17 cellular contexts compared by ENCODE assay signal in the genomic region with DNA sequence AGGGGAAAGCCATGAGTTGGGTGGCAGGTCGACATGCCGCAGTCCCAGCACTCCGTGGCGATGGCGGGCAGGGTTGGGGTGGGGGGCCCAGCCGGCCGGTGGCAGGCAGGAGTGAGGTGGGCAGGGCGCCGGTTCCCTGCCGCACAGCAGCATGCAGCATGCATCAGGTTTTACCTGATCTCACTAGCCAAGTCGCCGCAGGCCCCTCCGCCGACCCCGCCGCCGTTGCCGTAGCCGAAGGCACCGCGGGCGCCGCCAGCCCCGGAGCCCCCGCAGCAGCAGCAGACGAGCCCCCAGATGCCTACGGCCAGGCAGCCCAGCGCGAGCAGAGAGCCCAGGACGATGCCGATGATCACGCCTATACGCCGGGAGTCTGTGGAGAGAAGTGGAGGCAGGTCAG. TPM values are rescaled to one million over a fixed set of nuclear protein-coding genes. Genes with fewer than 3 reads are reported as not detected.
DNase-seq lines count a peak whose midpoint lies in the region; ATAC-seq, FAIRE-seq and TF ChIP-seq lines count a peak whose summit lies in the region.
"Had no signal": no experiment of that assay in that cellular context is flagged by ENCODE, and none has a peak within 500 bp of the region (broad histone marks: within the 10 kb centered on the region; RNA-seq: fewer than 3 reads in every experiment).

No MANE protein-coding gene starts in this region.

- no peak overlapping the region for H3K27ac Mint-ChIP-seq in activated naive CD4-positive, alpha-beta T cell treated with anti-CD3 and anti-CD28 coated beads, Interleukin-2, amount 10 ng/mL, durations not matched to agents 7 days and 5 days
- H3K27ac Mint-ChIP-seq in T-cell (no peak overlapping the region), immature natural killer cell (peak overlapping the region in 4 of 6 donors; percentile 75 to 84 (median 79))
- H3K27ac Mint-ChIP-seq: activated T-cell treated with anti-CD3 and anti-CD28 coated beads, Interleukin-2, amount 50 U/mL, for 72 hours had no signal

- H3K36me3 ChIP-seq in thyroid gland (no peaks in the 10 kb centered on the region), HepG2 (replicated peaks in 1 of 2; ENCODE audit: control insufficient read depth in 1 of 2, insufficient read depth in 2 of 2, low read length in 2 of 2) (no peaks in the 10 kb centered on the region)
- H3K36me3 ChIP-seq: left lung, neutrophil, spleen had no signal

- no peaks in the 10 kb centered on the region for H3K27me3 ChIP-seq in thyroid gland
- H3K27me3 ChIP-seq in HepG2 (ENCODE audit: control insufficient read depth in 1 of 2, insufficient read depth in 2 of 2, low read length in 2 of 2): peaks cover 4 to 31% of the 10 kb centered on the region in 2 experiments; a peak in 4 of 5 replicates
- H3K27me3 ChIP-seq: hepatocyte, left lung had no signal

- TF ChIP-seq EP300 in HepG2 (IDR thresholded peaks at IDR 0.05; ENCODE audit: low read depth in 2 of 2, low read length in 2 of 2) (no peak), HepG2 (CRISPR knock-in tag; IDR thresholded peaks at IDR 0.05; ENCODE audit: borderline replicate concordance) (no peak)

- peak overlapping the region in 2 of 3 donors; percentile 93 to 98 for H3K27ac ChIP-seq in thyroid gland
- H3K27ac ChIP-seq in HepG2 (ENCODE audit: extremely low read length, insufficient read depth, low read length): no peak overlapping the region
- H3K27ac ChIP-seq: neutrophil had no signal

- H3K4me3 ChIP-seq in thyroid gland (replicated peaks in 1 of 3) (peak overlapping the region in 1 of 3 donors; percentile 48), HepG2 (replicated peaks in 1 of 3; ENCODE audit: insufficient read depth in 1 of 3, low read depth in 2 of 3, low read length in 3 of 3) (no peak overlapping the region)

- POLR2A ChIA-PET in T-cell (lab: Charles Lee) (no interaction called here), HepG2 (lab: Yijun Ruan, JAX) (no interaction called here)

- TF ChIP-seq CTCF in thyroid gland (IDR thresholded peaks at IDR 0.05) (no peak), HepG2 (CRISPR knock-in tag; IDR thresholded peaks at IDR 0.05) (no peak)

- no peak for TF ChIP-seq RAD21 in HepG2 (CRISPR knock-in tag; IDR thresholded peaks at IDR 0.05)

- no peaks in the 10 kb centered on the region for H3K36me3 Mint-ChIP-seq in activated naive CD4-positive, alpha-beta T cell treated with anti-CD3 and anti-CD28 coated beads, Interleukin-2, amount 10 ng/mL, durations not matched to agents 7 days and 5 days
- no peaks in the 10 kb centered on the region for H3K36me3 Mint-ChIP-seq in T-cell
- H3K36me3 Mint-ChIP-seq in immature natural killer cell: peaks cover 0 to 5% (median 0%) of the 10 kb centered on the region in 3 donors

- H3K4me3 Mint-ChIP-seq in activated naive CD4-positive, alpha-beta T cell treated with anti-CD3 and anti-CD28 coated beads, Interleukin-2, amount 10 ng/mL, durations not matched to agents 7 days and 5 days: peak overlapping the region; percentile 71
- H3K4me3 Mint-ChIP-seq in T-cell (peak overlapping the region; percentile 56 to 89 (median 83)), immature natural killer cell (peak overlapping the region; percentile 39 to 88 (median 47))

- no peak for FAIRE-seq in HepG2 (lab: Jason Lieb, UNC)
- FAIRE-seq: bronchial epithelial cell, GM12878 had no signal

- H3K9me3 ChIP-seq in thyroid gland (no peaks in the 10 kb centered on the region), HepG2 (ENCODE audit: low read length) (no peaks in the 10 kb centered on the region)
- H3K9me3 ChIP-seq: left lung, neutrophil, spleen had no signal

- H3K4me1 Mint-ChIP-seq in activated naive CD4-positive, alpha-beta T cell treated with anti-CD3 and anti-CD28 coated beads, Interleukin-2, amount 10 ng/mL, durations not matched to agents 7 days and 5 days: peaks cover 15% of the 10 kb centered on the region
- H3K4me1 Mint-ChIP-seq in T-cell (peaks cover 17 to 30% (median 25%) of the 10 kb centered on the region in 3 donors), immature natural killer cell (peaks cover 20 to 21% of the 10 kb centered on the region in 2 donors)

- no peaks in the 10 kb centered on the region for H3K79me2 ChIP-seq in HepG2 (ENCODE audit: insufficient read depth, low read length)
- H3K79me2 ChIP-seq: hepatocyte had no signal

- no peak for DNase-seq in activated naive CD4-positive, alpha-beta T cell treated with anti-CD3 and anti-CD28 coated beads, Interleukin-2, amount 10 ng/mL, durations not matched to agents 7 days and 5 days
- DNase-seq in activated naive CD4-positive, alpha-beta T cell (lab: John Stamatoyannopoulos, UW): no peak
- DNase-seq in T-cell (no peak), immature natural killer cell (no peak), thyroid gland (no peak), HepG2 (ENCODE audit: low spot score) (no peak), NCI-H1105 (lab: John Stamatoyannopoulos, UW) (no peak)
- no peak for DNase-seq in stimulated activated CD4-positive, alpha-beta T cell treated with anti-CD3 and anti-CD28 coated beads, Interleukin-4, amount 100 ng/mL, for 1 hour
- DNase-seq: activated T-cell treated with anti-CD3 and anti-CD28 coated beads, Interleukin-2, amount 50 U/mL, for 72 hours; left lung; NCI-H446 treated with DMSO at 0.1 percent for 48 hours; spleen had no signal

- in situ Hi-C loops in HepG2 (cut with HindIII; ENCODE audit: extremely low pct_ligation_motif_present, low pct_unique_long_range_greater_than_20kb): no loop called here

- WGBS in thyroid gland, 2 donors: 75 to 76% methylated on average over 20 to 28 of the region's 34 CpGs
- WGBS in HepG2 (ENCODE audit: low lambda C conversion rate): 84% methylated on average over 7 of the region's 34 CpGs

- CTCF ChIA-PET in activated naive CD4-positive, alpha-beta T cell treated with anti-CD3 and anti-CD28 coated beads, Interleukin-2, amount 10 ng/mL, durations not matched to agents 7 days and 5 days (lab: Charles Lee): interaction anchor here (1.8 to 9.1 kb wide), 2 partner anchors 36 to 56 kb away, joined by 3 to 42 read pairs; no protein-coding TSS in a partner anchor
- CTCF ChIA-PET in T-cell (lab: Charles Lee) (no interaction called here), HepG2 (lab: Yijun Ruan, JAX; ENCODE audit: low intra/inter-chr PET ratio, low total read pairs) (no interaction called here)

- H3K9me3 Mint-ChIP-seq in activated naive CD4-positive, alpha-beta T cell treated with anti-CD3 and anti-CD28 coated beads, Interleukin-2, amount 10 ng/mL, durations not matched to agents 7 days and 5 days: no peaks in the 10 kb centered on the region
- no peaks in the 10 kb centered on the region for H3K9me3 Mint-ChIP-seq in T-cell
- no peaks in the 10 kb centered on the region for H3K9me3 Mint-ChIP-seq in immature natural killer cell
- H3K9me3 Mint-ChIP-seq: activated T-cell treated with anti-CD3 and anti-CD28 coated beads, Interleukin-2, amount 50 U/mL, for 72 hours had no signal

- H3K9ac ChIP-seq in HepG2 (ENCODE audit: insufficient read depth, low read depth, low read length): no peak overlapping the region

- intact Hi-C loops in thyroid gland (cut with DNase I) (no loop called here), HepG2 (cut with micrococcal nuclease; ENCODE audit: unreplicated experiment) (no loop called here)

- no peak overlapping the region for H2AFZ ChIP-seq in HepG2 (ENCODE audit: low read length)

- BruUV-seq in HepG2 (replicated peaks; lab: Mats Ljungman, UMichigan): no TSS peak

- no peaks in the 10 kb centered on the region for H4K20me1 ChIP-seq in HepG2 (ENCODE audit: insufficient read depth, low read length)

- H3K27me3 Mint-ChIP-seq in activated naive CD4-positive, alpha-beta T cell treated with anti-CD3 and anti-CD28 coated beads, Interleukin-2, amount 10 ng/mL, durations not matched to agents 7 days and 5 days: peaks cover 13% of the 10 kb centered on the region
- H3K27me3 Mint-ChIP-seq in T-cell (no peaks in the 10 kb centered on the region), immature natural killer cell (ENCODE audit: low read depth in 3 of 3) (peaks cover 0 to 3% (median 0%) of the 10 kb centered on the region in 3 donors)

- H3K4me1 ChIP-seq in thyroid gland: peaks cover 9 to 13% of the 10 kb centered on the region in 2 donors
- no peaks in the 10 kb centered on the region for H3K4me1 ChIP-seq in HepG2 (ENCODE audit: insufficient read depth, low read length)

- TF ChIP-seq POLR2A in thyroid gland (IDR thresholded peaks at IDR 0.05) (no peak), HepG2 (IDR thresholded peaks at IDR 0.05; ENCODE audit: insufficient read depth in 1 of 2, low read depth in 2 of 2, low read length in 2 of 2) (no peak)

- ATAC-seq in T-cell (replicated peaks in 1 of 4) (no peak), HepG2 (no peak)

- no peak overlapping the region for H3K4me2 ChIP-seq in HepG2 (ENCODE audit: low read depth, low read length)

RNA-seq across cellular contexts. Expression of gene VSIG8, which starts 6.7 kb away (rescaled TPM):
- not detected for total RNA-seq in T-cell
- polyA plus RNA-seq in immature natural killer cell: not detected
- total RNA-seq in thyroid gland: under 1 TPM in 1 of 4 donors, not detected in 3; 0.11 TPM
- total RNA-seq in HepG2 (2016; rRNA removed; fragmentation: Illumina TruSeq; extraction: Trizol): not detected in 2 replicates
- not detected in 2 replicates for total RNA-seq in HepG2 (2016; cell fraction: cytosol; rRNA removed; fragmentation: Illumina TruSeq; extraction: Trizol; ENCODE audit: low read depth)
- not detected in 2 replicates for total RNA-seq in HepG2 (2016; cell fraction: insoluble cytoplasmic fraction; rRNA removed; fragmentation: Illumina TruSeq; extraction: Trizol)
- not detected in 2 replicates for total RNA-seq in HepG2 (2016; cell fraction: membrane; rRNA removed; fragmentation: Illumina TruSeq; extraction: Trizol)
- not detected in 2 replicates for total RNA-seq in HepG2 (2016; cell fraction: nucleus; rRNA removed; fragmentation: Illumina TruSeq; extraction: Trizol)
- not detected in 2 replicates for polyA plus RNA-seq in HepG2 (2011; rRNA removed)
- polyA plus RNA-seq in HepG2 (2011; cell fraction: cytosol; rRNA removed): not detected in 2 replicates
- not detected in 2 replicates for polyA plus RNA-seq in HepG2 (2011; cell fraction: nucleus; rRNA removed)
- polyA plus RNA-seq in HepG2 (2012): not detected in 2 replicates
- polyA plus RNA-seq in HepG2 (2016; cell fraction: cytosol; fragmentation: Illumina TruSeq; extraction: Trizol; ENCODE audit: low read depth): not detected in 2 replicates
- not detected in 2 replicates for polyA plus RNA-seq in HepG2 (2016; cell fraction: insoluble cytoplasmic fraction; fragmentation: Illumina TruSeq; extraction: Trizol; ENCODE audit: low read depth)
- polyA plus RNA-seq in HepG2 (2016; cell fraction: membrane; fragmentation: Illumina TruSeq; extraction: Trizol; ENCODE audit: low read depth): not detected in 2 replicates
- not detected in 2 replicates for polyA plus RNA-seq in HepG2 (2016; cell fraction: nucleus; fragmentation: Illumina TruSeq; extraction: Trizol; ENCODE audit: insufficient read depth, low read depth)
- not detected in 2 replicates for polyA minus RNA-seq in HepG2 (2011; rRNA and poly(A)+ RNA removed; ENCODE audit: low replicate concordance)
- not detected in 2 replicates for polyA minus RNA-seq in HepG2 (2011; cell fraction: cytosol; rRNA and poly(A)+ RNA removed)
- not detected in 2 replicates for polyA minus RNA-seq in HepG2 (2011; cell fraction: nucleus; rRNA and poly(A)+ RNA removed)
- total RNA-seq: activated T-cell treated with anti-CD3 and anti-CD28 coated beads, Interleukin-2, amount 50 U/mL, for 72 hours; bronchial epithelial cell; GM12878; left lung; OCI-LY7 had no signal
- polyA plus RNA-seq: GM12878 had no signal

RNA-seq across cellular contexts. Expression of gene SLAMF8, which starts 29.0 kb away (rescaled TPM):
- total RNA-seq in T-cell: 1 to 10 TPM in 1 of 5 donors, under 1 TPM in 3, not detected in 1; 0.41 to 1.0 (median 0.69) TPM
- polyA plus RNA-seq in immature natural killer cell: 10 to 100 TPM in 1 of 3 donors, 1 to 10 TPM in 2; 4.0 to 17.1 (median 6.9) TPM
- 1 to 10 TPM; 1.6 to 6.3 (median 2.1) TPM for total RNA-seq in thyroid gland
- not detected in 2 replicates for total RNA-seq in HepG2 (2016; rRNA removed; fragmentation: Illumina TruSeq; extraction: Trizol)
- not detected in 2 replicates for total RNA-seq in HepG2 (2016; cell fraction: cytosol; rRNA removed; fragmentation: Illumina TruSeq; extraction: Trizol; ENCODE audit: low read depth)
- not detected in 2 replicates for total RNA-seq in HepG2 (2016; cell fraction: insoluble cytoplasmic fraction; rRNA removed; fragmentation: Illumina TruSeq; extraction: Trizol)
- not detected in 2 replicates for total RNA-seq in HepG2 (2016; cell fraction: membrane; rRNA removed; fragmentation: Illumina TruSeq; extraction: Trizol)
- total RNA-seq in HepG2 (2016; cell fraction: nucleus; rRNA removed; fragmentation: Illumina TruSeq; extraction: Trizol): not detected in 2 replicates
- not detected in 2 replicates for polyA plus RNA-seq in HepG2 (2011; rRNA removed)
- polyA plus RNA-seq in HepG2 (2011; cell fraction: cytosol; rRNA removed): not detected in 2 replicates
- polyA plus RNA-seq in HepG2 (2011; cell fraction: nucleus; rRNA removed): not detected in 2 replicates
- polyA plus RNA-seq in HepG2 (2012): not detected in 2 replicates
- not detected in 2 replicates for polyA plus RNA-seq in HepG2 (2016; cell fraction: cytosol; fragmentation: Illumina TruSeq; extraction: Trizol; ENCODE audit: low read depth)
- not detected in 2 replicates for polyA plus RNA-seq in HepG2 (2016; cell fraction: insoluble cytoplasmic fraction; fragmentation: Illumina TruSeq; extraction: Trizol; ENCODE audit: low read depth)
- not detected in 2 replicates for polyA plus RNA-seq in HepG2 (2016; cell fraction: membrane; fragmentation: Illumina TruSeq; extraction: Trizol; ENCODE audit: low read depth)
- not detected in 2 replicates for polyA plus RNA-seq in HepG2 (2016; cell fraction: nucleus; fragmentation: Illumina TruSeq; extraction: Trizol; ENCODE audit: insufficient read depth, low read depth)
- polyA minus RNA-seq in HepG2 (2011; rRNA and poly(A)+ RNA removed; ENCODE audit: low replicate concordance): not detected in 2 replicates
- not detected in 2 replicates for polyA minus RNA-seq in HepG2 (2011; cell fraction: cytosol; rRNA and poly(A)+ RNA removed)
- not detected in 2 replicates for polyA minus RNA-seq in HepG2 (2011; cell fraction: nucleus; rRNA and poly(A)+ RNA removed)
- total RNA-seq: bronchial epithelial cell, OCI-LY7 had no signal

RNA-seq across cellular contexts. Expression of gene CFAP45, which starts 44.3 kb away (rescaled TPM):
- total RNA-seq in T-cell (1 to 10 TPM; 1.2 to 4.7 (median 1.5) TPM), thyroid gland (under 1 TPM in 2 of 4 donors, not detected in 2; 0.56 to 0.94 TPM), HepG2 (2016; rRNA removed; fragmentation: Illumina TruSeq; extraction: Trizol) (not detected in 2 replicates)
- polyA plus RNA-seq in immature natural killer cell (under 1 TPM in 1 of 3 donors, not detected in 2; 0.36 TPM), HepG2 (2011; rRNA removed) (not detected in 2 replicates)
- not detected in 2 replicates for total RNA-seq in HepG2 (2016; cell fraction: cytosol; rRNA removed; fragmentation: Illumina TruSeq; extraction: Trizol; ENCODE audit: low read depth)
- total RNA-seq in HepG2 (2016; cell fraction: insoluble cytoplasmic fraction; rRNA removed; fragmentation: Illumina TruSeq; extraction: Trizol): not detected in 2 replicates
- not detected in 2 replicates for total RNA-seq in HepG2 (2016; cell fraction: membrane; rRNA removed; fragmentation: Illumina TruSeq; extraction: Trizol)
- total RNA-seq in HepG2 (2016; cell fraction: nucleus; rRNA removed; fragmentation: Illumina TruSeq; extraction: Trizol): not detected in 2 replicates
- 0.09 TPM in 1 of 2 replicates, not detected in the other for polyA plus RNA-seq in HepG2 (2011; cell fraction: cytosol; rRNA removed)
- not detected in 2 replicates for polyA plus RNA-seq in HepG2 (2011; cell fraction: nucleus; rRNA removed)
- 0.13 TPM in 1 of 2 replicates, not detected in the other for polyA plus RNA-seq in HepG2 (2012)
- not detected in 2 replicates for polyA plus RNA-seq in HepG2 (2016; cell fraction: cytosol; fragmentation: Illumina TruSeq; extraction: Trizol; ENCODE audit: low read depth)
- not detected in 2 replicates for polyA plus RNA-seq in HepG2 (2016; cell fraction: insoluble cytoplasmic fraction; fragmentation: Illumina TruSeq; extraction: Trizol; ENCODE audit: low read depth)
- not detected in 2 replicates for polyA plus RNA-seq in HepG2 (2016; cell fraction: membrane; fragmentation: Illumina TruSeq; extraction: Trizol; ENCODE audit: low read depth)
- polyA plus RNA-seq in HepG2 (2016; cell fraction: nucleus; fragmentation: Illumina TruSeq; extraction: Trizol; ENCODE audit: insufficient read depth, low read depth): not detected in 2 replicates
- polyA minus RNA-seq in HepG2 (2011; rRNA and poly(A)+ RNA removed; ENCODE audit: low replicate concordance): not detected in 2 replicates
- not detected in 2 replicates for polyA minus RNA-seq in HepG2 (2011; cell fraction: cytosol; rRNA and poly(A)+ RNA removed)
- not detected in 2 replicates for polyA minus RNA-seq in HepG2 (2011; cell fraction: nucleus; rRNA and poly(A)+ RNA removed)
- polyA plus RNA-seq: hepatocyte had no signal

RNA-seq across cellular contexts. Expression of gene FCRL6, which starts 53.5 kb away (rescaled TPM):
- total RNA-seq in T-cell (10 to 100 TPM in 2 of 5 donors, 1 to 10 TPM in 3; 1.2 to 43.3 (median 5.8) TPM), thyroid gland (1 to 10 TPM in 1 of 4 donors, under 1 TPM in 1, not detected in 2; 0.71 to 1.1 TPM), HepG2 (2016; rRNA removed; fragmentation: Illumina TruSeq; extraction: Trizol) (not detected in 2 replicates)
- polyA plus RNA-seq in immature natural killer cell (100 to 1,000 TPM; 234 to 442 (median 407) TPM), HepG2 (2011; rRNA removed) (not detected in 2 replicates)
- total RNA-seq in HepG2 (2016; cell fraction: cytosol; rRNA removed; fragmentation: Illumina TruSeq; extraction: Trizol; ENCODE audit: low read depth): not detected in 2 replicates
- total RNA-seq in HepG2 (2016; cell fraction: insoluble cytoplasmic fraction; rRNA removed; fragmentation: Illumina TruSeq; extraction: Trizol): not detected in 2 replicates
- not detected in 2 replicates for total RNA-seq in HepG2 (2016; cell fraction: membrane; rRNA removed; fragmentation: Illumina TruSeq; extraction: Trizol)
- not detected in 2 replicates for total RNA-seq in HepG2 (2016; cell fraction: nucleus; rRNA removed; fragmentation: Illumina TruSeq; extraction: Trizol)
- not detected in 2 replicates for polyA plus RNA-seq in HepG2 (2011; cell fraction: cytosol; rRNA removed)
- polyA plus RNA-seq in HepG2 (2011; cell fraction: nucleus; rRNA removed): not detected in 2 replicates
- polyA plus RNA-seq in HepG2 (2012): not detected in 2 replicates
- polyA plus RNA-seq in HepG2 (2016; cell fraction: cytosol; fragmentation: Illumina TruSeq; extraction: Trizol; ENCODE audit: low read depth): not detected in 2 replicates
- polyA plus RNA-seq in HepG2 (2016; cell fraction: insoluble cytoplasmic fraction; fragmentation: Illumina TruSeq; extraction: Trizol; ENCODE audit: low read depth): not detected in 2 replicates
- polyA plus RNA-seq in HepG2 (2016; cell fraction: membrane; fragmentation: Illumina TruSeq; extraction: Trizol; ENCODE audit: low read depth): not detected in 2 replicates
- not detected in 2 replicates for polyA plus RNA-seq in HepG2 (2016; cell fraction: nucleus; fragmentation: Illumina TruSeq; extraction: Trizol; ENCODE audit: insufficient read depth, low read depth)
- not detected in 2 replicates for polyA minus RNA-seq in HepG2 (2011; rRNA and poly(A)+ RNA removed; ENCODE audit: low replicate concordance)
- not detected in 2 replicates for polyA minus RNA-seq in HepG2 (2011; cell fraction: cytosol; rRNA and poly(A)+ RNA removed)
- polyA minus RNA-seq in HepG2 (2011; cell fraction: nucleus; rRNA and poly(A)+ RNA removed): not detected in 2 replicates
- total RNA-seq: bronchial epithelial cell, hepatocyte, OCI-LY7 had no signal
- polyA plus RNA-seq: hepatocyte had no signal

Comparison
In these comparisons a context has a peak if more than half of its experiments do, and no peak if none do; other contexts are left out.
1. H3K27ac Mint-ChIP-seq: peak in immature natural killer cell (4 of 6); none in activated naive CD4-positive, alpha-beta T cell treated with anti-CD3 and anti-CD28 coated beads, Interleukin-2, amount 10 ng/mL, durations not matched to agents 7 days and 5 days (single experiment) and T-cell (0 of 2).
2. Peak in every context shown above with its lines, with median percentiles within 50 percentile points of each other: H3K4me3 Mint-ChIP-seq.